Comparison of ENCODE assay signal across 19 cellular contexts in the genomic region with DNA sequence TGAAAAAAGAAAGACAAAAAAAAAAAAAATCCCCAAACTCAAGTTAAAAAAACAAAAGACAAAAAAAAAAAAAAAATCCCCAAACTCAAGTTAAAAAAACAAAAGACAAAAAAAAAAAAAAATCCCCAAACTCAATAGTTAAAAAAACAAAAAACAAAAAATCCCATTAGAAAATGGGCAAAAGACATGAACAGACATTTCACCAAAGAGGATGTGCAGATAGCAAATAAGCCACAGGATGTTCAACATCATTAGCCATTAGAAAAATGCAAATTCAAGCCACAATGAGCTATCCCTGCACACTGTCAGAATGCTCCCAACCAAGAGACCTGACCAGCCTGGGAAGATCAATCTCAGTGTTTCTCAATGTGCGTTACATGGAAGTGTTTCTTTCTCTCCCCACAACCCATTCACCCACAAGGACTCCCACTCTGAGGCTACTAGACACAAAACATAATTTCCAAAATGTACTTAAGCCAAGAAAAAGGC. TPM values are rescaled to one million over a fixed set of nuclear protein-coding genes. Genes with fewer than 3 reads are reported as not detected.
A peak's percentile ranks its signal among the peaks of the same experiment; 100 is the strongest.
DNase-seq lines count a peak whose midpoint lies in the region; ATAC-seq, FAIRE-seq and TF ChIP-seq lines count a peak whose summit lies in the region.
"Had no signal": no experiment of that assay in that cellular context is flagged by ENCODE, and none has a peak within 500 bp of the region (broad histone marks: within the 10 kb centered on the region; RNA-seq: fewer than 3 reads in every experiment).

No MANE protein-coding gene starts in this region.

- no peaks in the 10 kb centered on the region for H3K27me3 ChIP-seq in endodermal cell (ENCODE audit: control insufficient read depth, insufficient read depth, low read length, poor library complexity, severe bottlenecking)
- H3K27me3 ChIP-seq in GM23338 (ENCODE audit: insufficient read depth), result no peaks in the 10 kb centered on the region
- H3K27me3 ChIP-seq: SJCRH30 had no signal

- H3K4me3 ChIP-seq in endodermal cell (ENCODE audit: low read length), result peak overlapping the region; percentile 68
- H3K4me3 ChIP-seq in GM23338, result no peak overlapping the region
- H3K4me3 ChIP-seq: HAP-1, SJCRH30 had no signal

- H3K27ac ChIP-seq in endodermal cell (ENCODE audit: low read depth, low read length) (no peak overlapping the region), GM23338 (ENCODE audit: low read depth) (no peak overlapping the region)

- H3K4me1 ChIP-seq in endodermal cell (ENCODE audit: control insufficient read depth, insufficient read depth, low read length) (peaks cover 9% of the 10 kb centered on the region), GM23338 (ENCODE audit: insufficient read depth) (no peaks in the 10 kb centered on the region)
- H3K4me1 ChIP-seq: HAP-1 had no signal

- peaks cover 24% of the 10 kb centered on the region for H3K4me1 Mint-ChIP-seq in endodermal cell
- H3K4me1 Mint-ChIP-seq in neural crest cell, result peaks cover 68% of the 10 kb centered on the region
- peaks cover 25% of the 10 kb centered on the region for H3K4me1 Mint-ChIP-seq in GM23338

- H3K9me3 ChIP-seq in endodermal cell (ENCODE audit: control insufficient read depth, low read length), result peaks cover 26% of the 10 kb centered on the region
- H3K9me3 ChIP-seq: HAP-1 had no signal

- no peak overlapping the region for H3K4me2 ChIP-seq in GM23338

- H4K20me1 ChIP-seq in GM23338 (replicated peaks; ENCODE audit: insufficient read depth), result peaks cover 3% of the 10 kb centered on the region; the same call in 1 of the 2 replicates

- H3K36me3 ChIP-seq in endodermal cell (ENCODE audit: control insufficient read depth, insufficient read depth, low read length) (peaks cover 71% of the 10 kb centered on the region), GM23338 (ENCODE audit: insufficient read depth) (peaks cover 47% of the 10 kb centered on the region)

- TF ChIP-seq CTCF in endodermal cell (conservative IDR thresholded peaks at IDR 0.05), result no peak
- TF ChIP-seq CTCF in neural crest cell (conservative IDR thresholded peaks at IDR 0.05), result no peak
- no peak for TF ChIP-seq CTCF in GM23338 (conservative IDR thresholded peaks at IDR 0.05; ENCODE audit: low read depth in 2 of 2)

- ATAC-seq in GM23338, result no peak

- H3K9me2 ChIP-seq in GM23338 (ENCODE audit: insufficient read depth), result no peaks in the 10 kb centered on the region

- peaks cover 74% of the 10 kb centered on the region for H3K36me3 Mint-ChIP-seq in endodermal cell (ENCODE audit: low read depth)
- H3K36me3 Mint-ChIP-seq in neural crest cell (ENCODE audit: low read depth), result peaks cover 23% of the 10 kb centered on the region
- H3K36me3 Mint-ChIP-seq in GM23338 (ENCODE audit: low read depth), result peaks cover 86% of the 10 kb centered on the region

- DNase-seq in RCC 7860 (ENCODE audit: low spot score) (no peak), endodermal cell (peak; percentile 9), neural crest cell (ENCODE audit: low read depth, low spot score) (no peak), GM23338 (ENCODE audit: low spot score) (no peak), foreskin melanocyte (no peak), NCI-H510A treated with DMSO at 0.1 percent for 48 hours (lab: John Stamatoyannopoulos, UW) (no peak)
- DNase-seq in stimulated activated CD4-positive, alpha-beta T cell treated with anti-CD3 and anti-CD28 coated beads, Interleukin-2, amount 100 ng/mL, for 24 hours, result no peak
- DNase-seq: CD4-positive, CD25-positive, alpha-beta regulatory T cell; DMS79; IMR-90; NCI-H1417; NCI-H1930; NCI-H2171 treated with DMSO at 0.1 percent for 48 hours had no signal

- FAIRE-seq in G401.6 (lab: Jason Lieb, UNC) (peak; percentile 88), RCC 7860 (lab: Jason Lieb, UNC) (peak; percentile 38)

- H3F3A ChIP-seq in GM23338 (replicated peaks; ENCODE audit: low read depth), result no peaks in the 10 kb centered on the region

- no peak overlapping the region for H3K27ac Mint-ChIP-seq in endodermal cell
- H3K27ac Mint-ChIP-seq in neural crest cell (ENCODE audit: unreplicated experiment), result no peak overlapping the region
- no peak overlapping the region for H3K27ac Mint-ChIP-seq in GM23338

- 89 to 100% methylated on average over 1 of the region's 1 CpG for WGBS in endodermal cell (ENCODE audit: insufficient coverage in 1 of 2, insufficient read length in 1 of 2), 2 experiments

- H3K9ac ChIP-seq in endodermal cell (ENCODE audit: extremely low read depth, low read length, poor library complexity, severe bottlenecking), result no peak overlapping the region

- H2AFZ ChIP-seq in GM23338, result no peak overlapping the region

- H3K27me3 Mint-ChIP-seq in endodermal cell (ENCODE audit: insufficient read depth), result no peaks in the 10 kb centered on the region
- H3K27me3 Mint-ChIP-seq in neural crest cell (ENCODE audit: low read depth), result peaks cover 10% of the 10 kb centered on the region
- H3K27me3 Mint-ChIP-seq in GM23338 (ENCODE audit: insufficient read depth, low read depth, poor library complexity), result peaks cover 5% of the 10 kb centered on the region
- H3K27me3 Mint-ChIP-seq: CD4-positive, CD25-positive, alpha-beta regulatory T cell had no signal

- peaks cover 21% of the 10 kb centered on the region for H3K9me3 Mint-ChIP-seq in endodermal cell
- H3K9me3 Mint-ChIP-seq in neural crest cell, result peaks cover 7% of the 10 kb centered on the region
- H3K9me3 Mint-ChIP-seq in GM23338, result no peaks in the 10 kb centered on the region

- no peaks in the 10 kb centered on the region; the same call in 1 of the 2 replicates for H3K79me2 ChIP-seq in GM23338 (replicated peaks; ENCODE audit: insufficient read depth)

- H3K4me3 Mint-ChIP-seq in endodermal cell (no peak overlapping the region), neural crest cell (peak overlapping the region; percentile 58), GM23338 (no peak overlapping the region)
- H3K4me3 Mint-ChIP-seq: CD4-positive, CD25-positive, alpha-beta regulatory T cell had no signal

TF ChIP-seq in GM23338, 12 proteins besides CTCF, POLR2A, EP300 and RAD21 (continues in another document):
- TF ChIP-seq EZH2 (IDR thresholded peaks at IDR 0.05; ENCODE audit: low read depth, unreplicated experiment) (no peak), ZNF331 (CRISPR knock-in tag; IDR thresholded peaks at IDR 0.05; ENCODE audit: low read depth) (no peak), POLR2AphosphoS5 (IDR thresholded peaks at IDR 0.05; ENCODE audit: low read depth) (no peak), ETS1 (IDR thresholded peaks at IDR 0.05) (no peak), CREB1 (CRISPR knock-in tag; IDR thresholded peaks at IDR 0.05; ENCODE audit: low read depth) (no peak), ZNF114 (CRISPR knock-in tag; IDR thresholded peaks at IDR 0.05) (no peak), REST (IDR thresholded peaks at IDR 0.05; ENCODE audit: unreplicated experiment) (no peak), STAT1 (IDR thresholded peaks at IDR 0.05; ENCODE audit: unreplicated experiment) (no peak), EZH2phosphoT487 (IDR thresholded peaks at IDR 0.05; ENCODE audit: unreplicated experiment) (no peak)

RNA-seq across cellular contexts. Expression of gene MRAP, which starts 33.9 kb away (rescaled TPM):
- total RNA-seq in endodermal cell, result not detected
- polyA plus RNA-seq in endodermal cell (2013, experiment 1 of 2), result not detected
- polyA plus RNA-seq in endodermal cell (2013, experiment 2 of 2), result not detected
- total RNA-seq in neural crest cell, result not detected in 2 replicates
- total RNA-seq in GM23338 (2014; rRNA removed; shearing (Covaris generic)), result not detected in 2 replicates
- polyA plus RNA-seq in GM23338 (2016; fragmentation: Nextera tagmentation; extraction: Ambion mirVana), result 0.78 and 2.2 TPM in 2 replicates
- total RNA-seq: CD4-positive, CD25-positive, alpha-beta regulatory T cell; G401; IMR-90; NCI-H460; RPMI7951; SJCRH30 had no signal
- polyA plus RNA-seq: CD4-positive, CD25-positive, alpha-beta regulatory T cell; IMR-90 had no signal

RNA-seq across cellular contexts. Expression of gene MIS18A, which starts 53.7 kb away (rescaled TPM):
- total RNA-seq in endodermal cell (10 to 100 TPM; 46.4 to 48.3 TPM), neural crest cell (49.7 and 50.9 TPM in 2 replicates)
- polyA plus RNA-seq in endodermal cell (2013, experiment 1 of 2), result 43.2 TPM
- 39.6 TPM for polyA plus RNA-seq in endodermal cell (2013, experiment 2 of 2)
- total RNA-seq in GM23338 (2014; rRNA removed; shearing (Covaris generic)), result 46.1 and 49.3 TPM in 2 replicates
- 126 and 133 TPM in 2 replicates for polyA plus RNA-seq in GM23338 (2016; fragmentation: Nextera tagmentation; extraction: Ambion mirVana)
